In genomic region chr4:139611391-139611790, GRCh38 we compare ENCODE assay signal across 22 cellular contexts.
"Had no signal": no experiment of that assay in that cellular context is flagged by ENCODE, and none has a peak within 500 bp of the region (broad histone marks: within the 10 kb centered on the region; RNA-seq: fewer than 3 reads in every experiment).

No MANE protein-coding gene starts in this region.

- H3K27ac ChIP-seq: foreskin keratinocyte, hepatocyte, pancreas, suprapubic skin, thyroid gland had no signal

- DNase-seq: dermis blood vessel endothelial cell; erythroblast; foreskin keratinocyte; left colon; left ventricle myocardium superior; mesenchymal stem cell; midbrain; naive B cell; occipital lobe; pancreas; right cardiac atrium; stimulated activated CD4-positive, alpha-beta T cell treated with anti-CD3 and anti-CD28 coated beads, Interleukin-4, amount 100 ng/mL, for 1 hour; stimulated activated CD8-positive, alpha-beta memory T cell treated with anti-CD3 and anti-CD28 coated beads, Interleukin-4, amount 100 ng/mL, for 48 hours; stimulated activated naive CD8-positive, alpha-beta T cell treated with anti-CD3 and anti-CD28 coated beads, Interleukin-15, Interleukin-2, amounts not matched to agents 100 U/mL and 50 U/mL, for 24 hours; thyroid gland had no signal

- H3K4me2 ChIP-seq: hepatocyte, smooth muscle cell had no signal

- H3K36me3 ChIP-seq: pancreas, suprapubic skin, thyroid gland had no signal

- H3K79me2 ChIP-seq: hepatocyte had no signal

- H3K27me3 ChIP-seq: foreskin keratinocyte, hepatocyte, pancreas, suprapubic skin, thyroid gland had no signal

- H3K9me3 ChIP-seq: pancreas, suprapubic skin, thyroid gland had no signal

- H3K4me1 ChIP-seq: pancreas, thyroid gland had no signal

- H3K4me3 ChIP-seq: hepatocyte, lung, pancreas, smooth muscle cell, suprapubic skin, thyroid gland had no signal

- FAIRE-seq: endothelial cell of umbilical vein, pancreas, urothelium cell line had no signal

- ATAC-seq: foreskin keratinocyte; left colon; left ventricle myocardium superior; pancreas; right cardiac atrium; stimulated activated effector memory CD8-positive, alpha-beta T cell treated with anti-CD3 and anti-CD28 coated beads, Interleukin-12 subunit alpha, Interleukin-12 subunit beta, amount 100 ng/mL, for 72 hours; stimulated activated naive CD8-positive, alpha-beta T cell treated with anti-CD3 and anti-CD28 coated beads, Interleukin-15, Interleukin-2, amounts not matched to agents 100 U/mL and 50 U/mL, for 24 hours had no signal

- H2AFZ ChIP-seq: hepatocyte had no signal
